ENCODE assay signal across 8 cellular contexts in genomic region chr9:134135343-134136116, GRCh38. TPM values are rescaled to one million over a fixed set of nuclear protein-coding genes. Genes with fewer than 3 reads are reported as not detected.
DNase-seq lines count a peak whose midpoint lies in the region; ATAC-seq and TF ChIP-seq lines count a peak whose summit lies in the region.

TSS of gene WDR5 (plus strand) at chr9:134136082. CDS start at chr9:134139878, 3,796 bp downstream.

- intact Hi-C loops in activated T-helper 2 cell treated with anti-CD3 and anti-CD28 coated beads, Interferon-gamma antibody, Interleukin-2, Interleukin-4, amounts not matched to agents 10 μg/mL and 5 μg/mL and 100 μg/mL, durations not matched to agents 14 hours and 24 hours and 36 hours (cut with micrococcal nuclease), result loop anchor here (1.0 kb wide), 2 partner anchors 29 to 67 kb away; partner anchors contain the start of genes BRD3 and RNU6ATAC

- POLR2A ChIA-PET in naive thymus-derived CD8-positive, alpha-beta T cell (lab: Charles Lee), result interaction anchor here (0.6 to 4.2 kb wide), 7 partner anchors 10 to 321 kb away, joined by 3 to 71 read pairs (median 11); partner anchors contain the start of genes BRD3, BRD3OS and RNU6ATAC

- peaks cover 21% of the 10 kb centered on the region for H3K36me3 ChIP-seq in KOPT-K1 (ENCODE audit: insufficient read depth, low read length)

- no peaks in the 10 kb centered on the region for H3K9me3 Mint-ChIP-seq in activated T-helper 2 cell treated with anti-CD3 and anti-CD28 coated beads, Interferon-gamma antibody, Interleukin-2, Interleukin-4, amounts not matched to agents 10 μg/mL and 5 μg/mL and 100 μg/mL, durations not matched to agents 14 hours and 24 hours and 36 hours
- no peaks in the 10 kb centered on the region for H3K9me3 Mint-ChIP-seq in naive thymus-derived CD8-positive, alpha-beta T cell
- no peaks in the 10 kb centered on the region for H3K9me3 Mint-ChIP-seq in stimulated activated memory B cell treated with anti-CD40 and anti-IgM and Interleukin-4, amounts not matched to agents 10 μg/mL and 1 μg/mL and 100 μg/mL, for 72 hours

- ATAC-seq in GM21619 (IDR thresholded peaks at IDR 0.05; ENCODE audit: unreplicated experiment), result peak; percentile 53
- ATAC-seq in naive thymus-derived CD8-positive, alpha-beta T cell, result peak; percentile 80 to 84
- peak; percentile 84 for ATAC-seq in stimulated activated memory B cell treated with anti-CD40 and anti-IgM and Interleukin-4, amounts not matched to agents 10 μg/mL and 1 μg/mL and 100 μg/mL, for 72 hours

- DNase-seq in DMS153 (lab: John Stamatoyannopoulos, UW), result peak; percentile 65
- DNase-seq in activated T-helper 2 cell treated with anti-CD3 and anti-CD28 coated beads, Interferon-gamma antibody, Interleukin-2, Interleukin-4, amounts not matched to agents 10 μg/mL and 5 μg/mL and 100 μg/mL, durations not matched to agents 14 hours and 24 hours and 36 hours (ENCODE audit: low spot score), result peak; percentile 84
- peak; percentile 86 for DNase-seq in fibroblast of mammary gland (ENCODE audit: low read depth)
- DNase-seq in naive thymus-derived CD8-positive, alpha-beta T cell, result peak; percentile 82 to 97 (median 92)

- peak within 1 kb of the TSS; percentile 89 for H3K27ac Mint-ChIP-seq in activated T-helper 2 cell treated with anti-CD3 and anti-CD28 coated beads, Interferon-gamma antibody, Interleukin-2, Interleukin-4, amounts not matched to agents 10 μg/mL and 5 μg/mL and 100 μg/mL, durations not matched to agents 14 hours and 24 hours and 36 hours
- peak within 1 kb of the TSS; percentile 84 to 96 (median 93) for H3K27ac Mint-ChIP-seq in naive thymus-derived CD8-positive, alpha-beta T cell
- H3K27ac Mint-ChIP-seq in stimulated activated memory B cell treated with anti-CD40 and anti-IgM and Interleukin-4, amounts not matched to agents 10 μg/mL and 1 μg/mL and 100 μg/mL, for 72 hours, result peak within 1 kb of the TSS; percentile 97

- H3K4me3 ChIP-seq in fibroblast of mammary gland (ENCODE audit: control insufficient read depth, low read depth, low read length), result peak within 1 kb of the TSS; percentile 91

- H3K4me3 Mint-ChIP-seq in activated T-helper 2 cell treated with anti-CD3 and anti-CD28 coated beads, Interferon-gamma antibody, Interleukin-2, Interleukin-4, amounts not matched to agents 10 μg/mL and 5 μg/mL and 100 μg/mL, durations not matched to agents 14 hours and 24 hours and 36 hours (ENCODE audit: low read depth), result peak within 1 kb of the TSS; percentile 98
- peak within 1 kb of the TSS; percentile 85 to 93 (median 90) for H3K4me3 Mint-ChIP-seq in naive thymus-derived CD8-positive, alpha-beta T cell
- peak within 1 kb of the TSS; percentile 98 for H3K4me3 Mint-ChIP-seq in stimulated activated memory B cell treated with anti-CD40 and anti-IgM and Interleukin-4, amounts not matched to agents 10 μg/mL and 1 μg/mL and 100 μg/mL, for 72 hours

- no peak for TF ChIP-seq CTCF in fibroblast of mammary gland (conservative IDR thresholded peaks at IDR 0.05; ENCODE audit: control insufficient read depth, insufficient read depth, low read depth, low read length)

- H3K27ac ChIP-seq in KOPT-K1 (ENCODE audit: low read depth, low read length, poor library complexity, severe bottlenecking), result peak within 1 kb of the TSS; percentile 91

- H3K4me1 Mint-ChIP-seq in activated T-helper 2 cell treated with anti-CD3 and anti-CD28 coated beads, Interferon-gamma antibody, Interleukin-2, Interleukin-4, amounts not matched to agents 10 μg/mL and 5 μg/mL and 100 μg/mL, durations not matched to agents 14 hours and 24 hours and 36 hours (ENCODE audit: low read depth), result peaks cover 21% of the 10 kb centered on the region
- peaks cover 31 to 54% (median 48%) of the 10 kb centered on the region in 4 donors for H3K4me1 Mint-ChIP-seq in naive thymus-derived CD8-positive, alpha-beta T cell
- peaks cover 48% of the 10 kb centered on the region for H3K4me1 Mint-ChIP-seq in stimulated activated memory B cell treated with anti-CD40 and anti-IgM and Interleukin-4, amounts not matched to agents 10 μg/mL and 1 μg/mL and 100 μg/mL, for 72 hours

- H3K9me3 ChIP-seq in KOPT-K1 (ENCODE audit: insufficient read depth, low read length, poor library complexity, severe bottlenecking), result no peaks in the 10 kb centered on the region

- peak; percentile 76 for TF ChIP-seq POLR2A in Raji (IDR thresholded peaks at IDR 0.05; ENCODE audit: insufficient read depth, low read depth, low read length)

- no peaks in the 10 kb centered on the region for H3K27me3 Mint-ChIP-seq in activated T-helper 2 cell treated with anti-CD3 and anti-CD28 coated beads, Interferon-gamma antibody, Interleukin-2, Interleukin-4, amounts not matched to agents 10 μg/mL and 5 μg/mL and 100 μg/mL, durations not matched to agents 14 hours and 24 hours and 36 hours (ENCODE audit: low read depth)
- H3K27me3 Mint-ChIP-seq in naive thymus-derived CD8-positive, alpha-beta T cell, result no peaks in the 10 kb centered on the region
- no peaks in the 10 kb centered on the region for H3K27me3 Mint-ChIP-seq in stimulated activated memory B cell treated with anti-CD40 and anti-IgM and Interleukin-4, amounts not matched to agents 10 μg/mL and 1 μg/mL and 100 μg/mL, for 72 hours

- H3K36me3 Mint-ChIP-seq in activated T-helper 2 cell treated with anti-CD3 and anti-CD28 coated beads, Interferon-gamma antibody, Interleukin-2, Interleukin-4, amounts not matched to agents 10 μg/mL and 5 μg/mL and 100 μg/mL, durations not matched to agents 14 hours and 24 hours and 36 hours (ENCODE audit: low read depth), result peaks cover 25% of the 10 kb centered on the region
- peaks cover 0 to 13% (median 0%) of the 10 kb centered on the region in 3 donors for H3K36me3 Mint-ChIP-seq in naive thymus-derived CD8-positive, alpha-beta T cell
- peaks cover 21% of the 10 kb centered on the region for H3K36me3 Mint-ChIP-seq in stimulated activated memory B cell treated with anti-CD40 and anti-IgM and Interleukin-4, amounts not matched to agents 10 μg/mL and 1 μg/mL and 100 μg/mL, for 72 hours

RNA-seq across cellular contexts. Expression of gene WDR5, which starts in this region (rescaled TPM):
- 54.0 and 58.9 TPM in 2 replicates for total RNA-seq in activated T-helper 2 cell treated with anti-CD3 and anti-CD28 coated beads, Interferon-gamma antibody, Interleukin-2, Interleukin-4, amounts not matched to agents 10 μg/mL and 5 μg/mL and 100 μg/mL, durations not matched to agents 14 hours and 24 hours and 36 hours
- total RNA-seq in naive thymus-derived CD8-positive, alpha-beta T cell, result 10 to 100 TPM; 33.5 to 36.1 TPM
- polyA plus RNA-seq in naive thymus-derived CD8-positive, alpha-beta T cell, result 10 to 100 TPM; 11.2 to 14.9 (median 13.4) TPM

Comparison
In these comparisons a context has a peak if more than half of its experiments do, and no peak if none do; other contexts are left out.
1. Peak in every context shown above with its lines: DNase-seq, ATAC-seq, H3K4me3 ChIP-seq and H3K27ac ChIP-seq.